Comparison of ENCODE assay signal across 8 cellular contexts in genomic region chr5:39080597-39081204, GRCh38. TPM values are rescaled to one million over a fixed set of nuclear protein-coding genes. Genes with fewer than 3 reads are reported as not detected.
DNase-seq lines count a peak whose midpoint lies in the region; ATAC-seq and TF ChIP-seq lines count a peak whose summit lies in the region.

No MANE protein-coding gene starts in this region.

- peak; percentile 58 to 71 for DNase-seq in Caco-2
- DNase-seq in NCI-H146 treated with DMSO at 0.1 percent for 48 hours (lab: John Stamatoyannopoulos, UW; ENCODE audit: unreplicated experiment), result peak; percentile 7
- peak; percentile 16 to 43 for DNase-seq in activated CD4-positive, alpha-beta T cell treated with anti-CD3 and anti-CD28 coated beads, Interleukin-2, amount 50 U/mL, for 48 hours
- DNase-seq in foreskin keratinocyte, result peak in 1 of 2 donors; percentile 19
- DNase-seq in neuronal stem cell (ENCODE audit: low spot score), result peak; percentile 6
- DNase-seq in activated T-helper 1 cell treated with anti-CD3 and anti-CD28 coated beads, Interleukin-12 subunit alpha, Interleukin-12 subunit beta, Interleukin-2, Interleukin-4 antibody, amounts not matched to agents 30 ng/mL and 10 ng/mL and 1 ng/mL, durations not matched to agents 14 hours and 24 hours and 36 hours (ENCODE audit: low spot score), result no peak

- peak; percentile 42 for ATAC-seq in GM19395 (IDR thresholded peaks at IDR 0.05; ENCODE audit: unreplicated experiment)
- peak; percentile 70 for ATAC-seq in foreskin keratinocyte
- no peak for ATAC-seq in HG02981 (IDR thresholded peaks at IDR 0.05; ENCODE audit: unreplicated experiment)

- no peaks in the 10 kb centered on the region for H3K36me3 ChIP-seq in Caco-2 (ENCODE audit: control insufficient read depth, insufficient read depth, low read length)
- no peaks in the 10 kb centered on the region for H3K36me3 ChIP-seq in neuronal stem cell (replicated peaks in 1 of 2; ENCODE audit: control insufficient read depth in 2 of 2, insufficient read depth in 2 of 2, low read length in 2 of 2)

- CTCF ChIA-PET in Caco-2 (lab: Charles Lee), result interaction anchor here (0.7 to 1.7 kb wide), 7 partner anchors 19 to 171 kb away, joined by 3 to 9 read pairs (median 3); no protein-coding TSS in a partner anchor

- no peak overlapping the region for H3K4ac ChIP-seq in neuronal stem cell (ENCODE audit: low read length)

- H2AFZ ChIP-seq in neuronal stem cell (ENCODE audit: low read length), result no peak overlapping the region

- H4K91ac ChIP-seq in neuronal stem cell (ENCODE audit: low read depth, low read length, poor library complexity), result no peak overlapping the region

- H3K9ac ChIP-seq in neuronal stem cell (ENCODE audit: low read depth, low read length, poor library complexity), result no peak overlapping the region

- POLR2A ChIA-PET in Caco-2 (lab: Charles Lee), result no interaction called here

- no peak overlapping the region for H2BK12ac ChIP-seq in neuronal stem cell (ENCODE audit: low read length)

- H3K23ac ChIP-seq in neuronal stem cell (ENCODE audit: low read depth, low read length, poor library complexity), result no peak overlapping the region

- BruUV-seq in Caco-2 (replicated peaks; lab: Mats Ljungman, UMichigan), result no TSS peak

- peaks cover 3% of the 10 kb centered on the region for H3K27me3 Mint-ChIP-seq in Caco-2 (ENCODE audit: insufficient read depth, unreplicated experiment)
- H3K27me3 Mint-ChIP-seq in activated T-helper 1 cell treated with anti-CD3 and anti-CD28 coated beads, Interleukin-12 subunit alpha, Interleukin-12 subunit beta, Interleukin-2, Interleukin-4 antibody, amounts not matched to agents 30 ng/mL and 10 ng/mL and 1 ng/mL, durations not matched to agents 14 hours and 24 hours and 36 hours (ENCODE audit: insufficient read depth), result peaks cover 20% of the 10 kb centered on the region

- intact Hi-C loops in Caco-2 (cut with micrococcal nuclease; ENCODE audit: unreplicated experiment), result loop anchor here (1.0 kb wide), 2 partner anchors 75 to 86 kb away; no protein-coding TSS in a partner anchor
- intact Hi-C loops in activated T-helper 1 cell treated with anti-CD3 and anti-CD28 coated beads, Interleukin-12 subunit alpha, Interleukin-12 subunit beta, Interleukin-2, Interleukin-4 antibody, amounts not matched to agents 30 ng/mL and 10 ng/mL and 1 ng/mL, durations not matched to agents 14 hours and 24 hours and 36 hours (cut with micrococcal nuclease), result loop anchor here (1.0 to 5.0 kb wide), 4 partner anchors 75 to 1497 kb away; no protein-coding TSS in a partner anchor

- H3K9me3 Mint-ChIP-seq in Caco-2 (ENCODE audit: unreplicated experiment), result no peaks in the 10 kb centered on the region
- H3K9me3 Mint-ChIP-seq in activated T-helper 1 cell treated with anti-CD3 and anti-CD28 coated beads, Interleukin-12 subunit alpha, Interleukin-12 subunit beta, Interleukin-2, Interleukin-4 antibody, amounts not matched to agents 30 ng/mL and 10 ng/mL and 1 ng/mL, durations not matched to agents 14 hours and 24 hours and 36 hours, result no peaks in the 10 kb centered on the region

- H3K27ac Mint-ChIP-seq in Caco-2 (ENCODE audit: unreplicated experiment), result no peak overlapping the region
- no peak overlapping the region for H3K27ac Mint-ChIP-seq in activated T-helper 1 cell treated with anti-CD3 and anti-CD28 coated beads, Interleukin-12 subunit alpha, Interleukin-12 subunit beta, Interleukin-2, Interleukin-4 antibody, amounts not matched to agents 30 ng/mL and 10 ng/mL and 1 ng/mL, durations not matched to agents 14 hours and 24 hours and 36 hours

- no peak overlapping the region for H2BK15ac ChIP-seq in neuronal stem cell (ENCODE audit: low read length)

- no CpG with 5 or more reads among the region's 3 CpGs for WGBS in neuronal stem cell (ENCODE audit: extremely low coverage in 2 of 2, insufficient read length in 2 of 2, insufficient replicate concordance in 1 of 2), 2 donors

- no peak overlapping the region for H2BK5ac ChIP-seq in neuronal stem cell (ENCODE audit: low read length)

- H3K9me3 ChIP-seq in Caco-2 (no peaks in the 10 kb centered on the region; the same call in 1 of the 2 replicates), neuronal stem cell (replicated peaks in 1 of 2; ENCODE audit: control insufficient read depth in 2 of 2, insufficient read depth in 1 of 2, low read depth in 1 of 2, low read length in 2 of 2) (no peaks in the 10 kb centered on the region)

- H3K4me2 ChIP-seq in neuronal stem cell (ENCODE audit: insufficient read depth, low read length, poor library complexity, severe bottlenecking), result no peak overlapping the region

- no peaks in the 10 kb centered on the region for H3K4me1 ChIP-seq in Caco-2
- H3K4me1 ChIP-seq in foreskin keratinocyte, result peaks cover 22% of the 10 kb centered on the region
- no peaks in the 10 kb centered on the region for H3K4me1 ChIP-seq in neuronal stem cell (ENCODE audit: control insufficient read depth in 2 of 2, insufficient read depth in 1 of 2, low read depth in 1 of 2, low read length in 2 of 2)

- no peaks in the 10 kb centered on the region for H3K79me1 ChIP-seq in neuronal stem cell (ENCODE audit: low read depth, low read length)

- no peak overlapping the region for H3K18ac ChIP-seq in neuronal stem cell (ENCODE audit: low read length)

- H3K27ac ChIP-seq in foreskin keratinocyte (no peak overlapping the region), neuronal stem cell (replicated peaks; ENCODE audit: low read length) (no peak overlapping the region)

- no peak overlapping the region for H3K14ac ChIP-seq in neuronal stem cell (ENCODE audit: low read length)

- no peaks in the 10 kb centered on the region for H3K4me1 Mint-ChIP-seq in Caco-2 (ENCODE audit: low read depth, unreplicated experiment)
- H3K4me1 Mint-ChIP-seq in activated T-helper 1 cell treated with anti-CD3 and anti-CD28 coated beads, Interleukin-12 subunit alpha, Interleukin-12 subunit beta, Interleukin-2, Interleukin-4 antibody, amounts not matched to agents 30 ng/mL and 10 ng/mL and 1 ng/mL, durations not matched to agents 14 hours and 24 hours and 36 hours (ENCODE audit: low read depth), result peaks cover 30% of the 10 kb centered on the region

- H3K27me3 ChIP-seq in Caco-2 (replicated peaks; ENCODE audit: control insufficient read depth, insufficient read depth, low read length) (no peaks in the 10 kb centered on the region), foreskin keratinocyte (no peaks in the 10 kb centered on the region), neuronal stem cell (ENCODE audit: control insufficient read depth in 3 of 3, insufficient read depth in 3 of 3, low read depth in 1 of 3, low read length in 3 of 3) (peaks cover 0 to 4% (median 0%) of the 10 kb centered on the region in 3 experiments)

- no peak overlapping the region for H2BK120ac ChIP-seq in neuronal stem cell (ENCODE audit: low read depth, low read length)

- TF ChIP-seq CTCF in Caco-2 (IDR thresholded peaks at IDR 0.05; ENCODE audit: insufficient read depth in 1 of 2, low read depth in 1 of 2, low read length in 1 of 2, severe bottlenecking in 1 of 2, unreplicated experiment in 1 of 2), result peak; percentile 82 to 86
- peak; percentile 77 for TF ChIP-seq CTCF in foreskin keratinocyte (conservative IDR thresholded peaks at IDR 0.05)

- H2AK5ac ChIP-seq in neuronal stem cell (ENCODE audit: low read depth, low read length), result no peak overlapping the region

- no peak overlapping the region for H4K8ac ChIP-seq in neuronal stem cell (ENCODE audit: low read depth, low read length)

- H3K4me3 Mint-ChIP-seq in Caco-2 (ENCODE audit: unreplicated experiment), result no peak overlapping the region
- no peak overlapping the region for H3K4me3 Mint-ChIP-seq in activated T-helper 1 cell treated with anti-CD3 and anti-CD28 coated beads, Interleukin-12 subunit alpha, Interleukin-12 subunit beta, Interleukin-2, Interleukin-4 antibody, amounts not matched to agents 30 ng/mL and 10 ng/mL and 1 ng/mL, durations not matched to agents 14 hours and 24 hours and 36 hours

- H3K4me3 ChIP-seq in Caco-2 (ENCODE audit: low read depth, low read length) (no peak overlapping the region), neuronal stem cell (ENCODE audit: low read length in 2 of 2) (no peak overlapping the region)

- no peaks in the 10 kb centered on the region for H3K36me3 Mint-ChIP-seq in Caco-2 (ENCODE audit: insufficient read depth, unreplicated experiment)
- no peaks in the 10 kb centered on the region for H3K36me3 Mint-ChIP-seq in activated T-helper 1 cell treated with anti-CD3 and anti-CD28 coated beads, Interleukin-12 subunit alpha, Interleukin-12 subunit beta, Interleukin-2, Interleukin-4 antibody, amounts not matched to agents 30 ng/mL and 10 ng/mL and 1 ng/mL, durations not matched to agents 14 hours and 24 hours and 36 hours (ENCODE audit: low read depth)

RNA-seq across cellular contexts. Expression of gene RICTOR, which starts 6.5 kb away (rescaled TPM):
- total RNA-seq in Caco-2 (2022) (25.2 and 25.7 TPM in 2 replicates), foreskin keratinocyte (13.0 and 15.0 TPM in 2 replicates)
- polyA plus RNA-seq in foreskin keratinocyte, result 1.2 and 1.5 TPM in 2 replicates
- 8.6 TPM for polyA plus RNA-seq in neuronal stem cell (2013, experiment 1 of 2)
- 9.5 TPM for polyA plus RNA-seq in neuronal stem cell (2013, experiment 2 of 2)
- 30.1 and 33.9 TPM in 2 replicates for total RNA-seq in activated T-helper 1 cell treated with anti-CD3 and anti-CD28 coated beads, Interleukin-12 subunit alpha, Interleukin-12 subunit beta, Interleukin-2, Interleukin-4 antibody, amounts not matched to agents 30 ng/mL and 10 ng/mL and 1 ng/mL, durations not matched to agents 14 hours and 24 hours and 36 hours
